Comparison of ENCODE assay signal across 1 cellular context in genomic region chr17:56441331-56441730, GRCh38.
TF ChIP-seq lines count a peak whose summit lies in the region.

No MANE protein-coding gene starts in this region.

TF ChIP-seq in SK-N-SH, 30 proteins besides CTCF, POLR2A, EP300 and RAD21 (continued from another document):
- TF ChIP-seq USF2 (IDR thresholded peaks at IDR 0.05; ENCODE audit: borderline replicate concordance, low read depth, low read length): no peak
- no peak for TF ChIP-seq NRF1 (IDR thresholded peaks at IDR 0.05; ENCODE audit: low read depth, low read length)
- no peak for TF ChIP-seq PBX3 (IDR thresholded peaks at IDR 0.05)
- no peak for TF ChIP-seq ZBTB33 (IDR thresholded peaks at IDR 0.05; ENCODE audit: borderline replicate concordance, low read depth)
- TF ChIP-seq POLR2AphosphoS5 (IDR thresholded peaks at IDR 0.05; ENCODE audit: low read depth, low read length): no peak
- TF ChIP-seq GATA2 (CRISPR knock-in tag; IDR thresholded peaks at IDR 0.05): no peak
- TF ChIP-seq SMC3 (IDR thresholded peaks at IDR 0.05; ENCODE audit: low read depth, low read length): no peak
- TF ChIP-seq JUND (IDR thresholded peaks at IDR 0.05): no peak
- TF ChIP-seq EZH2phosphoT487 (IDR thresholded peaks at IDR 0.05; ENCODE audit: borderline replicate concordance, low read depth): no peak
